14 cellular contexts compared by ENCODE assay signal in genomic region chrX:109714340-109714958, GRCh38. TPM values are rescaled to one million over a fixed set of nuclear protein-coding genes. Genes with fewer than 3 reads are reported as not detected.
DNase-seq lines count a peak whose midpoint lies in the region; ATAC-seq and TF ChIP-seq lines count a peak whose summit lies in the region.
"Had no signal": no experiment of that assay in that cellular context is flagged by ENCODE, and none has a peak within 500 bp of the region (broad histone marks: within the 10 kb centered on the region; RNA-seq: fewer than 3 reads in every experiment).

No MANE protein-coding gene starts in this region.

- no peaks in the 10 kb centered on the region for H3K9me3 ChIP-seq in PC-3 (ENCODE audit: low read length)
- H3K9me3 ChIP-seq in osteoblast (ENCODE audit: low read depth, low read length), result no peaks in the 10 kb centered on the region

- CTCF ChIA-PET in PC-3 (lab: Charles Lee), result interaction anchor here (0.7 to 2.7 kb wide), 2 partner anchors 142 to 166 kb away, joined by 3 to 45 read pairs; no protein-coding TSS in a partner anchor
- CTCF ChIA-PET in activated naive CD4-positive, alpha-beta T cell treated with anti-CD3 and anti-CD28 coated beads, Interleukin-2, amount 10 ng/mL, durations not matched to agents 7 days and 5 days (lab: Charles Lee), result interaction anchor here (0.6 to 3.0 kb wide), 5 partner anchors 80 to 432 kb away, joined by 3 to 57 read pairs (median 4); no protein-coding TSS in a partner anchor

- peaks cover 4% of the 10 kb centered on the region for H3K36me3 Mint-ChIP-seq in activated naive CD4-positive, alpha-beta T cell treated with anti-CD3 and anti-CD28 coated beads, Interleukin-2, amount 10 ng/mL, durations not matched to agents 7 days and 5 days

- POLR2A ChIA-PET in PC-3 (lab: Charles Lee; ENCODE audit: unreplicated experiment), result interaction anchor here (0.6 kb wide), 3 partner anchors 247 to 512 kb away, joined by 3 to 9 read pairs (median 3); no protein-coding TSS in a partner anchor

- H3F3A ChIP-seq in PC-3 (ENCODE audit: low read length, unreplicated experiment), result no peaks in the 10 kb centered on the region

- no peaks in the 10 kb centered on the region for H3K9me3 Mint-ChIP-seq in activated naive CD4-positive, alpha-beta T cell treated with anti-CD3 and anti-CD28 coated beads, Interleukin-2, amount 10 ng/mL, durations not matched to agents 7 days and 5 days

- peak; percentile 95 for ATAC-seq in PC-3

- H3K27ac ChIP-seq in PC-3 (ENCODE audit: low read length) (peak overlapping the region; percentile 50), osteoblast (ENCODE audit: low read depth, low read length) (peak overlapping the region; percentile 40)

- H3K27me3 ChIP-seq in PC-3 (ENCODE audit: low read length) (no peaks in the 10 kb centered on the region), osteoblast (ENCODE audit: insufficient read depth, low read length) (peaks cover 6% of the 10 kb centered on the region)

- H4K20me1 ChIP-seq in PC-3 (ENCODE audit: low read length) (no peaks in the 10 kb centered on the region), osteoblast (ENCODE audit: insufficient read depth, low read length) (peaks cover 12% of the 10 kb centered on the region)

- H3K4me2 ChIP-seq in PC-3 (ENCODE audit: low read length) (peak overlapping the region; percentile 68), osteoblast (ENCODE audit: insufficient read depth, low read length) (no peak overlapping the region)

- no peak overlapping the region for H3K9ac ChIP-seq in PC-3 (ENCODE audit: low read length)

- H3K36me3 ChIP-seq in PC-3 (ENCODE audit: low read depth, low read length) (no peaks in the 10 kb centered on the region), osteoblast (ENCODE audit: insufficient read depth, low read length) (no peaks in the 10 kb centered on the region)

- H2AFZ ChIP-seq in PC-3 (ENCODE audit: low read length), result no peak overlapping the region
- H2AFZ ChIP-seq in osteoblast (ENCODE audit: low read length), result peak overlapping the region; percentile 9

- H3K27ac Mint-ChIP-seq in activated naive CD4-positive, alpha-beta T cell treated with anti-CD3 and anti-CD28 coated beads, Interleukin-2, amount 10 ng/mL, durations not matched to agents 7 days and 5 days, result no peak overlapping the region

- BruUV-seq in PC-3 (replicated peaks; lab: Mats Ljungman, UMichigan), result no TSS peak

- DNase-seq in GM04504 (ENCODE audit: low read depth) (peak; percentile 24), PC-3 (peak; percentile 84), choroid plexus epithelial cell (ENCODE audit: low read depth) (peak; percentile 82), osteoblast (ENCODE audit: insufficient read length, low spot score, missing footprints) (no peak), AML-193 (lab: John Stamatoyannopoulos, UW) (no peak), Kasumi-1 (lab: John Stamatoyannopoulos, UW) (no peak)
- no peak for DNase-seq in activated naive CD4-positive, alpha-beta T cell treated with anti-CD3 and anti-CD28 coated beads, Interleukin-2, amount 10 ng/mL, durations not matched to agents 7 days and 5 days
- DNase-seq: activated naive CD4-positive, alpha-beta T cell treated with anti-CD3 and anti-CD28 coated beads, Interleukin-2, amount 50 U/mL, for 16 hours; DND-41; effector CD8-positive, alpha-beta T cell; NCI-H1048; NCI-H526 treated with DMSO at 0.1 percent for 48 hours; stimulated activated CD4-positive, alpha-beta T cell treated with anti-CD3 and anti-CD28 coated beads, Interleukin-12 subunit alpha, Interleukin-12 subunit beta, amount 100 ng/mL, for 4 hours; stimulated activated CD8-positive, alpha-beta memory T cell treated with anti-CD3 and anti-CD28 coated beads, Interleukin-4, amount 100 ng/mL, for 48 hours had no signal

- H3K27me3 Mint-ChIP-seq in activated naive CD4-positive, alpha-beta T cell treated with anti-CD3 and anti-CD28 coated beads, Interleukin-2, amount 10 ng/mL, durations not matched to agents 7 days and 5 days, result no peaks in the 10 kb centered on the region

- H3K79me2 ChIP-seq in PC-3 (ENCODE audit: low read length), result peaks cover 41% of the 10 kb centered on the region
- peaks cover 84% of the 10 kb centered on the region for H3K79me2 ChIP-seq in osteoblast (ENCODE audit: insufficient read depth, low read length)

- TF ChIP-seq CTCF in PC-3 (conservative IDR thresholded peaks at IDR 0.05; ENCODE audit: low read depth, low read length), result no peak
- TF ChIP-seq CTCF in choroid plexus epithelial cell (conservative IDR thresholded peaks at IDR 0.05; ENCODE audit: low read depth, low read length), result no peak
- TF ChIP-seq CTCF in osteoblast (IDR thresholded peaks at IDR 0.05; ENCODE audit: extremely low read depth, low read depth, low read length), result no peak

- H3K4me1 ChIP-seq in PC-3 (ENCODE audit: insufficient read depth, low read length), result peaks cover 22% of the 10 kb centered on the region
- H3K4me1 ChIP-seq in osteoblast (ENCODE audit: insufficient read depth, low read length), result peaks cover 35% of the 10 kb centered on the region

- no peak overlapping the region for H3K4me3 Mint-ChIP-seq in activated naive CD4-positive, alpha-beta T cell treated with anti-CD3 and anti-CD28 coated beads, Interleukin-2, amount 10 ng/mL, durations not matched to agents 7 days and 5 days

- intact Hi-C loops in PC-3 (cut with micrococcal nuclease), result loop anchor here (5.0 kb wide), 1 partner anchor 703 kb away; no protein-coding TSS in a partner anchor

- H3K4me3 ChIP-seq in PC-3 (ENCODE audit: low read length), result peak overlapping the region; percentile 7; the same call in 1 of the 2 replicates
- no peak overlapping the region for H3K4me3 ChIP-seq in choroid plexus epithelial cell (ENCODE audit: low read depth, low read length)
- H3K4me3 ChIP-seq in osteoblast (ENCODE audit: insufficient read depth, low read length), result no peak overlapping the region

- H3K9me2 ChIP-seq in PC-3 (replicated peaks; ENCODE audit: low read length), result no peaks in the 10 kb centered on the region

- peaks cover 15% of the 10 kb centered on the region for H3K4me1 Mint-ChIP-seq in activated naive CD4-positive, alpha-beta T cell treated with anti-CD3 and anti-CD28 coated beads, Interleukin-2, amount 10 ng/mL, durations not matched to agents 7 days and 5 days

RNA-seq across cellular contexts. Expression of gene ACSL4, which starts 18.6 kb away (rescaled TPM):
- total RNA-seq in PC-3 (2014; rRNA removed), result 41.7 and 53.1 TPM in 2 replicates
- total RNA-seq in osteoblast, result 96.9 and 117 TPM in 2 replicates

Comparison
In these comparisons a context has a peak if more than half of its experiments do, and no peak if none do; other contexts are left out.
1. DNase-seq: peak in GM04504 (single experiment), PC-3 (single experiment) and choroid plexus epithelial cell (single experiment); none in osteoblast (single experiment), activated naive CD4-positive, alpha-beta T cell treated with anti-CD3 and anti-CD28 coated beads, Interleukin-2, amount 10 ng/mL, durations not matched to agents 7 days and 5 days (single experiment), AML-193 (0 of 2) and Kasumi-1 (0 of 2).